In the genomic region with DNA sequence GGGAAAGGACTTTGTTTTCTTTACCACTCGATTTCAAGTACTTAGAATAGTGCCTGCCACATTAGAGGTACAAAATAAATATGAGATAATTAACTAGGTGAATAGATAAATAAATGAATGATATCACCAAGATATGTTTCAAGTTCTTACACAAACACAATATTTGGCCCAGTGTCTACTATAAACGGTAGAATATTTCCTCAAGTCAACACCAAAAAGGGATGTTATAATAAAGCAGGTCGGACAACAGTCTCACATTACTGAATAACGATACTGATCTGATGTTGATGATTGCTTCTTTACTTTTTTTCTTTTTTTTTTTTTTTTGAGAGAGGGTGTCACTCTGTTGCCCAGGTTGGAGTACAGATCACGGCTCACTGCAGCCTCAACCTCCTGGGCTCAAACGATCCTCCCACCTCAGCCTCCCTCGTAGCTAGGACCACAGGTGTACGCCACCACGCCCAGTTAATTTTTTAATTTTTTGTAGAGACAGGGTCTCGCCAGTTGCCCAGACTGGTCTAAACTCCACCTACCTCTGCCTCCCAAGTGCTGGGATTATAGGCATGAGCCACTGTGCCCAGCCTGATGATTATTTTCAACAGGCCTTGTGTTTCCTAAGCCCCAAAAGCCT, we compare ENCODE assay signal across 19 cellular contexts. TPM values are rescaled to one million over a fixed set of nuclear protein-coding genes. Genes with fewer than 3 reads are reported as not detected.
DNase-seq lines count a peak whose midpoint lies in the region; ATAC-seq and TF ChIP-seq lines count a peak whose summit lies in the region.
"Had no signal": no experiment of that assay in that cellular context is flagged by ENCODE, and none has a peak within 500 bp of the region (broad histone marks: within the 10 kb centered on the region; RNA-seq: fewer than 3 reads in every experiment).

No MANE protein-coding gene starts in this region.

- CTCF ChIA-PET in Calu3 (lab: Charles Lee) = no interaction called here

- H3K27me3 Mint-ChIP-seq in Calu3 (ENCODE audit: unreplicated experiment) (no peaks in the 10 kb centered on the region), naive B cell (no peaks in the 10 kb centered on the region)
- H3K27me3 Mint-ChIP-seq: activated CD8-positive, alpha-beta T cell treated with anti-CD3 and anti-CD28 coated beads for 36 hours; activated naive CD8-positive, alpha-beta T cell treated with anti-CD3 and anti-CD28 coated beads for 36 hours; T-cell had no signal

- H3K27ac Mint-ChIP-seq in Calu3 (ENCODE audit: unreplicated experiment) (peak overlapping the region; percentile 8), naive B cell (peak overlapping the region; percentile 97 to 100 (median 100))
- H3K27ac Mint-ChIP-seq: activated CD8-positive, alpha-beta T cell treated with anti-CD3 and anti-CD28 coated beads for 36 hours; GM23338; neural progenitor cell had no signal

- intact Hi-C loops in Calu3 (cut with micrococcal nuclease; ENCODE audit: unreplicated experiment) = no loop called here
- intact Hi-C loops in tibial artery (cut with DNase I; ENCODE audit: low total_unique reads) = no loop called here

- peaks cover 0 to 21% (median 16%) of the 10 kb centered on the region in 11 experiments; a peak in 17 of 22 replicates for H3K9me3 ChIP-seq in BLaER1 treated with 17β-estradiol and CSF1 and Interleukin-3, amounts not matched to agents 10 nM and 100 nM (replicated peaks in 1 of 11)
- H3K9me3 ChIP-seq in tibial artery = no peaks in the 10 kb centered on the region
- H3K9me3 ChIP-seq: suprapubic skin had no signal

- peak overlapping the region in 2 of 11 experiments; percentile 96 to 99; a peak in 4 of 22 replicates for H3K9ac ChIP-seq in BLaER1 treated with 17β-estradiol and CSF1 and Interleukin-3, amounts not matched to agents 10 nM and 100 nM
- H3K9ac ChIP-seq: neural progenitor cell had no signal

- peaks cover 0 to 26% (median 10%) of the 10 kb centered on the region in 11 experiments; a peak in 10 of 22 replicates for H3K36me3 ChIP-seq in BLaER1 treated with 17β-estradiol and CSF1 and Interleukin-3, amounts not matched to agents 10 nM and 100 nM
- no peaks in the 10 kb centered on the region for H3K36me3 ChIP-seq in tibial artery
- H3K36me3 ChIP-seq: neural progenitor cell, suprapubic skin had no signal

- peak overlapping the region; percentile 76 to 97 (median 94); a peak in 18 of 22 replicates for H3K4me2 ChIP-seq in BLaER1 treated with 17β-estradiol and CSF1 and Interleukin-3, amounts not matched to agents 10 nM and 100 nM
- H3K4me2 ChIP-seq: neural progenitor cell had no signal

- peaks cover 25% of the 10 kb centered on the region for H3K4me1 Mint-ChIP-seq in Calu3 (ENCODE audit: low read depth, unreplicated experiment)
- peaks cover 34 to 58% (median 49%) of the 10 kb centered on the region in 3 donors for H3K4me1 Mint-ChIP-seq in naive B cell

- no peak for ATAC-seq in naive B cell (ENCODE audit: low read depth in 2 of 2)
- no peak for ATAC-seq in GM19035 (IDR thresholded peaks at IDR 0.05; ENCODE audit: unreplicated experiment)
- no peak for ATAC-seq in GM18861 (IDR thresholded peaks at IDR 0.05; ENCODE audit: unreplicated experiment)
- ATAC-seq: activated CD8-positive, alpha-beta T cell treated with anti-CD3 and anti-CD28 coated beads for 36 hours; GM23338; K562; T-cell had no signal

- H3K4me3 Mint-ChIP-seq in Calu3 (ENCODE audit: low read depth, unreplicated experiment) = no peak overlapping the region
- H3K4me3 Mint-ChIP-seq in naive B cell = peak overlapping the region; percentile 22 to 94 (median 82)

- TF ChIP-seq CTCF in Calu3 (IDR thresholded peaks at IDR 0.05; ENCODE audit: unreplicated experiment) = no peak
- no peak for TF ChIP-seq CTCF in tibial artery (IDR thresholded peaks at IDR 0.05)
- no peak for TF ChIP-seq CTCF in GM20000 (IDR thresholded peaks at IDR 0.05; ENCODE audit: extremely low read depth, missing control alignments)

- DNase-seq in Calu3 = no peak
- DNase-seq in NCI-H2196 (lab: John Stamatoyannopoulos, UW; ENCODE audit: unreplicated experiment) = peak; percentile 46
- DNase-seq in naive B cell = no peak
- no peak for DNase-seq in tibial artery
- no peak for DNase-seq in GM20000 (ENCODE audit: low spot score)
- DNase-seq: activated CD8-positive, alpha-beta T cell treated with anti-CD3 and anti-CD28 coated beads for 36 hours; activated naive CD8-positive, alpha-beta T cell treated with anti-CD3 and anti-CD28 coated beads for 36 hours; glutamatergic neuron; NCI-H1436 treated with DMSO at 0.1 percent for 48 hours; NCI-H446 treated with DMSO at 0.1 percent for 48 hours; T-cell had no signal

- peak overlapping the region in 2 of 11 experiments; percentile 97 to 99; a peak in 4 of 22 replicates for H3K27ac ChIP-seq in BLaER1 treated with 17β-estradiol and CSF1 and Interleukin-3, amounts not matched to agents 10 nM and 100 nM
- H3K27ac ChIP-seq in tibial artery = no peak overlapping the region
- H3K27ac ChIP-seq: neural progenitor cell, suprapubic skin had no signal

- H3K36me3 Mint-ChIP-seq in Calu3 (ENCODE audit: insufficient read depth, unreplicated experiment) (peaks cover 20% of the 10 kb centered on the region), naive B cell (peaks cover 0 to 8% of the 10 kb centered on the region in 2 donors)

- peak overlapping the region in 2 of 10 experiments; percentile 78 to 97; a peak in 4 of 20 replicates for H3K4me3 ChIP-seq in BLaER1 treated with 17β-estradiol and CSF1 and Interleukin-3, amounts not matched to agents 10 nM and 100 nM
- H3K4me3 ChIP-seq in tibial artery = no peak overlapping the region
- H3K4me3 ChIP-seq: K562, lung, neural progenitor cell, suprapubic skin had no signal

- H3K4me1 ChIP-seq in BLaER1 treated with 17β-estradiol and CSF1 and Interleukin-3, amounts not matched to agents 10 nM and 100 nM = peaks cover 16 to 42% (median 23%) of the 10 kb centered on the region in 10 experiments
- H3K4me1 ChIP-seq in tibial artery = peaks cover 0 to 18% (median 8%) of the 10 kb centered on the region in 4 donors

- peaks cover 6 to 62% (median 19%) of the 10 kb centered on the region in 11 experiments; a peak in 14 of 22 replicates for H4K20me1 ChIP-seq in BLaER1 treated with 17β-estradiol and CSF1 and Interleukin-3, amounts not matched to agents 10 nM and 100 nM

- H3K9me3 Mint-ChIP-seq in Calu3 (ENCODE audit: low read depth, unreplicated experiment) = no peaks in the 10 kb centered on the region
- peaks cover 0 to 4% (median 0%) of the 10 kb centered on the region in 7 donors for H3K9me3 Mint-ChIP-seq in naive B cell
- H3K9me3 Mint-ChIP-seq: T-cell had no signal

- BruUV-seq in Calu3 (replicated peaks; lab: Mats Ljungman, UMichigan) = no TSS peak

- peaks cover 0 to 10% (median 9%) of the 10 kb centered on the region in 11 experiments; a peak in 12 of 22 replicates for H3K27me3 ChIP-seq in BLaER1 treated with 17β-estradiol and CSF1 and Interleukin-3, amounts not matched to agents 10 nM and 100 nM
- H3K27me3 ChIP-seq in tibial artery = no peaks in the 10 kb centered on the region
- H3K27me3 ChIP-seq: neural progenitor cell, suprapubic skin had no signal

RNA-seq across cellular contexts. Expression of gene MANBA, which starts 2.4 kb away (rescaled TPM):
- total RNA-seq in Calu3 (2022) = 11.7 and 13.6 TPM in 2 replicates
- 10 to 100 TPM; 53.2 to 65.9 (median 55.0) TPM for polyA plus RNA-seq in naive B cell (ENCODE audit: low read depth in 6 of 6)
